Comparison of ENCODE assay signal across 20 cellular contexts in genomic region chr5:173758675-173759074, GRCh38.
DNase-seq lines count a peak whose midpoint lies in the region; ATAC-seq, FAIRE-seq and TF ChIP-seq lines count a peak whose summit lies in the region.
"Had no signal": no experiment of that assay in that cellular context is flagged by ENCODE, and none has a peak within 500 bp of the region (broad histone marks: within the 10 kb centered on the region; RNA-seq: fewer than 3 reads in every experiment).

No MANE protein-coding gene starts in this region.

- 77% methylated on average over 3 of the region's 3 CpGs for WGBS in right cardiac atrium

- no peak overlapping the region for H3K9ac ChIP-seq in MM.1S (ENCODE audit: low read length)
- H3K9ac ChIP-seq: BLaER1 had no signal

- FAIRE-seq in urothelium cell line (lab: Jason Lieb, UNC), result no peak
- no peak for FAIRE-seq in GM19239 (lab: Jason Lieb, UNC)
- FAIRE-seq: A204.1, GM12878, H54 had no signal

- H3K9me3 ChIP-seq in right cardiac atrium (ENCODE audit: control insufficient read depth, low read length) (no peaks in the 10 kb centered on the region), WERI-Rb-1 (ENCODE audit: severe bottlenecking) (no peaks in the 10 kb centered on the region), left lung (no peaks in the 10 kb centered on the region), MM.1S (replicated peaks; ENCODE audit: insufficient read depth, low read length) (no peaks in the 10 kb centered on the region)
- H3K9me3 ChIP-seq: BLaER1 had no signal

- H3K27ac ChIP-seq in right cardiac atrium (ENCODE audit: low read length) (no peak overlapping the region), WERI-Rb-1 (peak overlapping the region; percentile 93), left lung (no peak overlapping the region), MM.1S (ENCODE audit: low read length) (no peak overlapping the region)
- H3K27ac ChIP-seq: BLaER1 had no signal

- H3K79me2 ChIP-seq in MM.1S (ENCODE audit: low read length), result no peaks in the 10 kb centered on the region

- H3K9me2 ChIP-seq in MM.1S (replicated peaks; ENCODE audit: insufficient read depth, low read length), result no peaks in the 10 kb centered on the region

- DNase-seq in left ventricle myocardium superior (no peak), right cardiac atrium (no peak), WERI-Rb-1 (no peak), left lung (no peak), urothelium cell line (ENCODE audit: low spot score) (peak; percentile 41), GM19239 (ENCODE audit: insufficient read length, low spot score) (no peak), NCI-H345 treated with DMSO at 0.1 percent for 48 hours (lab: John Stamatoyannopoulos, UW; ENCODE audit: unreplicated experiment) (no peak), MM.1S (no peak)
- DNase-seq: CD4-positive, alpha-beta memory T cell; EL; Kasumi-1; NCI-H1105; NCI-H2081; NCI-H524; RPMI8226; SIG-M5 had no signal

- ATAC-seq in left ventricle myocardium superior (peak; percentile 39), right cardiac atrium (no peak), left lung (peak; percentile 59)
- ATAC-seq: GM12878 had no signal

- intact Hi-C loops in left ventricle myocardium superior (cut with micrococcal nuclease) (no loop called here), right cardiac atrium (cut with DNase I) (no loop called here), left lung (cut with DNase I) (no loop called here)

- H3K36me3 ChIP-seq in WERI-Rb-1 (no peaks in the 10 kb centered on the region), left lung (no peaks in the 10 kb centered on the region), MM.1S (replicated peaks; ENCODE audit: insufficient read depth, low read length) (no peaks in the 10 kb centered on the region)
- H3K36me3 ChIP-seq: BLaER1 had no signal

- H3K4me2 ChIP-seq in MM.1S (ENCODE audit: low read depth, low read length), result no peak overlapping the region
- H3K4me2 ChIP-seq: BLaER1 had no signal

- H2AFZ ChIP-seq in MM.1S (ENCODE audit: low read length), result no peak overlapping the region

- H4K20me1 ChIP-seq in MM.1S (ENCODE audit: insufficient read depth, low read length), result no peaks in the 10 kb centered on the region
- H4K20me1 ChIP-seq: BLaER1 had no signal

- H3K27me3 ChIP-seq in right cardiac atrium (ENCODE audit: control insufficient read depth, insufficient read depth), result no peaks in the 10 kb centered on the region
- H3K27me3 ChIP-seq in WERI-Rb-1 (ENCODE audit: insufficient read depth, low read depth, severe bottlenecking), result no peaks in the 10 kb centered on the region
- H3K27me3 ChIP-seq in left lung, result no peaks in the 10 kb centered on the region
- no peaks in the 10 kb centered on the region for H3K27me3 ChIP-seq in MM.1S (replicated peaks; ENCODE audit: insufficient read depth, low read length)
- H3K27me3 ChIP-seq: BLaER1 had no signal

- no peaks in the 10 kb centered on the region for H3F3A ChIP-seq in MM.1S (ENCODE audit: insufficient read depth, low read length)

- H3K4me3 ChIP-seq in right cardiac atrium (ENCODE audit: low read length) (no peak overlapping the region), WERI-Rb-1 (ENCODE audit: low read depth, low read length) (no peak overlapping the region), left lung (no peak overlapping the region), MM.1S (ENCODE audit: low read length) (no peak overlapping the region)
- H3K4me3 ChIP-seq: BLaER1, GM12878 had no signal

- H3K4me1 ChIP-seq in right cardiac atrium (ENCODE audit: control insufficient read depth, insufficient read depth, low read length), result peaks cover 5% of the 10 kb centered on the region
- peaks cover 0 to 2% of the 10 kb centered on the region in 2 donors for H3K4me1 ChIP-seq in left lung
- no peaks in the 10 kb centered on the region for H3K4me1 ChIP-seq in MM.1S (ENCODE audit: low read length)

- no peak for TF ChIP-seq CTCF in WERI-Rb-1 (IDR thresholded peaks at IDR 0.05; ENCODE audit: low read depth, low read length)
- no peak for TF ChIP-seq CTCF in left lung (IDR thresholded peaks at IDR 0.05)
- TF ChIP-seq CTCF in MM.1S (IDR thresholded peaks at IDR 0.05; ENCODE audit: low read length), result no peak

Comparison
In these comparisons a context has a peak if more than half of its experiments do, and no peak if none do; other contexts are left out.
1. ATAC-seq: peak in left ventricle myocardium superior (single experiment) and left lung (single experiment); none in right cardiac atrium (0 of 2).